In genomic region chr9:3969846-3970245, GRCh38 we compare ENCODE assay signal across 20 cellular contexts.
DNase-seq lines count a peak whose midpoint lies in the region; ATAC-seq and TF ChIP-seq lines count a peak whose summit lies in the region.
"Had no signal": no experiment of that assay in that cellular context is flagged by ENCODE, and none has a peak within 500 bp of the region (broad histone marks: within the 10 kb centered on the region; RNA-seq: fewer than 3 reads in every experiment).

No MANE protein-coding gene starts in this region.

- peak overlapping the region; percentile 45; the same call in 1 of the 2 replicates for H3K27ac Mint-ChIP-seq in HFFc6
- H3K27ac Mint-ChIP-seq in stimulated activated naive B cell treated with anti-CD40 and anti-IgM and Interleukin-4, amounts not matched to agents 10 μg/mL and 1 μg/mL and 100 μg/mL, for 72 hours: no peak overlapping the region
- H3K27ac Mint-ChIP-seq: B cell, CD14-positive monocyte had no signal

- no peaks in the 10 kb centered on the region for H3F3A ChIP-seq in PC-9 (ENCODE audit: insufficient read depth, low read depth)

- H3K36me3 Mint-ChIP-seq in HFFc6 (ENCODE audit: low read depth): no peaks in the 10 kb centered on the region; the same call in 1 of the 2 replicates
- no peaks in the 10 kb centered on the region for H3K36me3 Mint-ChIP-seq in stimulated activated naive B cell treated with anti-CD40 and anti-IgM and Interleukin-4, amounts not matched to agents 10 μg/mL and 1 μg/mL and 100 μg/mL, for 72 hours
- H3K36me3 Mint-ChIP-seq: CD14-positive monocyte had no signal

- POLR2A ChIA-PET in PC-9 (lab: Charles Lee; ENCODE audit: unreplicated experiment): no interaction called here

- H3K9me3 Mint-ChIP-seq in HFFc6: no peaks in the 10 kb centered on the region
- no peaks in the 10 kb centered on the region for H3K9me3 Mint-ChIP-seq in stimulated activated naive B cell treated with anti-CD40 and anti-IgM and Interleukin-4, amounts not matched to agents 10 μg/mL and 1 μg/mL and 100 μg/mL, for 72 hours

- H3K27me3 ChIP-seq in PC-9 (ENCODE audit: insufficient read depth, low read depth): no peaks in the 10 kb centered on the region
- no peaks in the 10 kb centered on the region for H3K27me3 ChIP-seq in hepatocyte

- no peaks in the 10 kb centered on the region; the same call in 1 of the 2 replicates for H3K27me3 Mint-ChIP-seq in HFFc6 (ENCODE audit: insufficient read depth)
- H3K27me3 Mint-ChIP-seq in stimulated activated naive B cell treated with anti-CD40 and anti-IgM and Interleukin-4, amounts not matched to agents 10 μg/mL and 1 μg/mL and 100 μg/mL, for 72 hours: peaks cover 0 to 4% of the 10 kb centered on the region in 2 donors

- no TSS peak for BruUV-seq in PC-9 (replicated peaks; lab: Mats Ljungman, UMichigan)

- H3K9me2 ChIP-seq in PC-9 (ENCODE audit: insufficient read depth) (no peaks in the 10 kb centered on the region), hepatocyte (replicated peaks; ENCODE audit: insufficient read depth) (no peaks in the 10 kb centered on the region)

- H3K4me1 ChIP-seq in PC-9 (replicated peaks; ENCODE audit: insufficient read depth): peaks cover 9% of the 10 kb centered on the region
- no peaks in the 10 kb centered on the region for H3K4me1 ChIP-seq in hepatocyte (ENCODE audit: insufficient read depth)

- H4K20me1 ChIP-seq in PC-9 (ENCODE audit: insufficient read depth): no peaks in the 10 kb centered on the region
- H4K20me1 ChIP-seq in hepatocyte (ENCODE audit: insufficient read depth, poor library complexity, severe bottlenecking): no peaks in the 10 kb centered on the region

- peaks cover 39% of the 10 kb centered on the region for H3K4me1 Mint-ChIP-seq in HFFc6 (ENCODE audit: low read depth)
- H3K4me1 Mint-ChIP-seq in stimulated activated naive B cell treated with anti-CD40 and anti-IgM and Interleukin-4, amounts not matched to agents 10 μg/mL and 1 μg/mL and 100 μg/mL, for 72 hours: no peaks in the 10 kb centered on the region
- H3K4me1 Mint-ChIP-seq: B cell had no signal

- DNase-seq in ELR (ENCODE audit: low read depth): peak; percentile 12
- no peak for DNase-seq in HFFc6
- no peak for DNase-seq in PC-9
- no peak for DNase-seq in hepatocyte (ENCODE audit: low spot score)
- no peak for DNase-seq in stimulated activated naive B cell treated with anti-CD40 and anti-IgM and Interleukin-4, amounts not matched to agents 10 μg/mL and 1 μg/mL and 100 μg/mL, for 72 hours
- no peak for DNase-seq in HPDE6-E6E7 (ENCODE audit: extremely low spot score)
- DNase-seq: DMS79, GOT3, HCEC 1CT, Karpas-422, MM.1S, NCI-H1092, NCI-H1436 treated with DMSO at 0.1 percent for 48 hours, NCI-H1930, NCI-H510A, NCI-H774 had no signal

- intact Hi-C loops in PC-9 (cut with micrococcal nuclease; ENCODE audit: unreplicated experiment): no loop called here

- WGBS in hepatocyte (ENCODE audit: low lambda C conversion rate, missing lambda C conversion rate): 79% methylated on average over 2 of the region's 2 CpGs

- H3K79me2 ChIP-seq in PC-9 (ENCODE audit: low read depth): no peaks in the 10 kb centered on the region
- no peaks in the 10 kb centered on the region for H3K79me2 ChIP-seq in hepatocyte

- H3K4me2 ChIP-seq in PC-9 (no peak overlapping the region), hepatocyte (no peak overlapping the region)
- H3K4me2 ChIP-seq: A549 had no signal

- no peaks in the 10 kb centered on the region; the same call in 1 of the 2 replicates for H3K9me3 ChIP-seq in PC-9 (ENCODE audit: insufficient read depth, low read depth)
- H3K9me3 ChIP-seq in hepatocyte (ENCODE audit: low read depth): no peaks in the 10 kb centered on the region
- H3K9me3 ChIP-seq: A549 had no signal

- no peak overlapping the region for H3K4me3 ChIP-seq in PC-9
- H3K4me3 ChIP-seq in hepatocyte: no peak overlapping the region
- H3K4me3 ChIP-seq: A549 had no signal

- CTCF ChIA-PET in PC-9 (lab: Charles Lee): no interaction called here

- H2AFZ ChIP-seq in PC-9: no peak overlapping the region
- no peak overlapping the region for H2AFZ ChIP-seq in hepatocyte

- ATAC-seq in GM21515 (IDR thresholded peaks at IDR 0.05; ENCODE audit: unreplicated experiment): no peak
- ATAC-seq in stimulated activated naive B cell treated with anti-CD40 and anti-IgM and Interleukin-4, amounts not matched to agents 10 μg/mL and 1 μg/mL and 100 μg/mL, for 72 hours (replicated peaks): no peak
- ATAC-seq: A549 had no signal

- no peaks in the 10 kb centered on the region for H3K36me3 ChIP-seq in PC-9 (ENCODE audit: low read depth)
- H3K36me3 ChIP-seq in hepatocyte (replicated peaks; ENCODE audit: insufficient read depth, low read depth): no peaks in the 10 kb centered on the region

- TF ChIP-seq CTCF in HFFc6 (IDR thresholded peaks at IDR 0.05) (no peak), PC-9 (conservative IDR thresholded peaks at IDR 0.05) (no peak), hepatocyte (IDR thresholded peaks at IDR 0.05; ENCODE audit: poor library complexity) (no peak)

- no peak overlapping the region for H3K4me3 Mint-ChIP-seq in HFFc6
- no peak overlapping the region for H3K4me3 Mint-ChIP-seq in stimulated activated naive B cell treated with anti-CD40 and anti-IgM and Interleukin-4, amounts not matched to agents 10 μg/mL and 1 μg/mL and 100 μg/mL, for 72 hours
- H3K4me3 Mint-ChIP-seq: B cell, CD14-positive monocyte had no signal

- H3K27ac ChIP-seq in PC-9 (peak overlapping the region; percentile 62; the same call in 1 of the 2 replicates), hepatocyte (peak overlapping the region; percentile 8)
